ENCODE assay signal across 1 cellular context in the genomic region with DNA sequence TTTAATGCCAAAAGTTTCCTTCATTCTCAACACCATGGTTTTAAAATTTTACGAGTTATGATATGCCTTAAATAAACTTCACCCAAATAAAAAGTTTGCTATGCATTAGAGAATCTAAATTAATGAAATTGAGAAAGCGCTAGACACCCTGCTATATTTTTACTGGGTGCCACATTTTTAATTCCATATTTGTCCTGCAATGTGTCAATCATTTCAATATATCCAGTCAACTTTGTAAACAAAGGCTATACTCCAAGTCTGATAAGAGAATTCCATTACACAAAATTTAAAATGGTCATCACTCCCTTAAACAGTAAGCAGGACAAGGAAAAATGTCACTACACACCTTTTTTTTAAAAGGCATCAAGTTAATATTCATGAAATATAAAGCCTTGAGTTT.
TF ChIP-seq lines count a peak whose summit lies in the region.

No MANE protein-coding gene starts in this region.

TF ChIP-seq in HepG2, 621 proteins besides CTCF, POLR2A, EP300 and RAD21 (continued from another document):
- TF ChIP-seq, protein P1, sequence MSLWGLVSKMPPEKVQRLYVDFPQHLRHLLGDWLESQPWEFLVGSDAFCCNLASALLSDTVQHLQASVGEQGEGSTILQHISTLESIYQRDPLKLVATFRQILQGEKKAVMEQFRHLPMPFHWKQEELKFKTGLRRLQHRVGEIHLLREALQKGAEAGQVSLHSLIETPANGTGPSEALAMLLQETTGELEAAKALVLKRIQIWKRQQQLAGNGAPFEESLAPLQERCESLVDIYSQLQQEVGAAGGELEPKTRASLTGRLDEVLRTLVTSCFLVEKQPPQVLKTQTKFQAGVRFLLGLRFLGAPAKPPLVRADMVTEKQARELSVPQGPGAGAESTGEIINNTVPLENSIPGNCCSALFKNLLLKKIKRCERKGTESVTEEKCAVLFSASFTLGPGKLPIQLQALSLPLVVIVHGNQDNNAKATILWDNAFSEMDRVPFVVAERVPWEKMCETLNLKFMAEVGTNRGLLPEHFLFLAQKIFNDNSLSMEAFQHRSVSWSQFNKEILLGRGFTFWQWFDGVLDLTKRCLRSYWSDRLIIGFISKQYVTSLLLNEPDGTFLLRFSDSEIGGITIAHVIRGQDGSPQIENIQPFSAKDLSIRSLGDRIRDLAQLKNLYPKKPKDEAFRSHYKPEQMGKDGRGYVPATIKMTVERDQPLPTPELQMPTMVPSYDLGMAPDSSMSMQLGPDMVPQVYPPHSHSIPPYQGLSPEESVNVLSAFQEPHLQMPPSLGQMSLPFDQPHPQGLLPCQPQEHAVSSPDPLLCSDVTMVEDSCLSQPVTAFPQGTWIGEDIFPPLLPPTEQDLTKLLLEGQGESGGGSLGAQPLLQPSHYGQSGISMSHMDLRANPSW (CRISPR knock-in tag; IDR thresholded peaks at IDR 0.05; ENCODE audit: borderline replicate concordance): no peak
- TF ChIP-seq ZNF225 (CRISPR knock-in tag; IDR thresholded peaks at IDR 0.05) (no peak), DR1 (CRISPR knock-in tag; IDR thresholded peaks at IDR 0.05) (no peak), FOXA3 (CRISPR knock-in tag; IDR thresholded peaks at IDR 0.05) (no peak), FOSL1 (CRISPR knock-in tag; IDR thresholded peaks at IDR 0.05; ENCODE audit: borderline replicate concordance) (no peak), ARID2 (CRISPR knock-in tag; IDR thresholded peaks at IDR 0.05; ENCODE audit: borderline replicate concordance) (no peak)
- TF ChIP-seq, protein P2, sequence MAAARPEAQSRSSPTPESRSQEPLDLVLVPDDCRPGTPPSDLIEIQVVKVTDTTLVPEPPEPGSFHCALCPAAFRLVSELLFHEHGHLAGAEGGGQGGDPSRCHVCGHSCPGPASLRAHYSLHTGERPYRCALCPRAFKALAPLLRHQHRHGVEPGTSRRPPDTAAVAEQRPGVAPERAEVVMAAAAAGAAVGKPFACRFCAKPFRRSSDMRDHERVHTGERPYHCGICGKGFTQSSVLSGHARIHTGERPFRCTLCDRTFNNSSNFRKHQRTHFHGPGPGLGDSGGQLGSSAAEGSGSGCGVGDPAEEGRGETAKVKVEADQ (CRISPR knock-in tag; IDR thresholded peaks at IDR 0.05; ENCODE audit: borderline replicate concordance): no peak
